Comparison of ENCODE assay signal across 27 cellular contexts in genomic region chr10:57145548-57145947, GRCh38.
A peak's percentile ranks its signal among the peaks of the same experiment; 100 is the strongest.
DNase-seq lines count a peak whose midpoint lies in the region; ATAC-seq, FAIRE-seq and TF ChIP-seq lines count a peak whose summit lies in the region.
"Had no signal": no experiment of that assay in that cellular context is flagged by ENCODE, and none has a peak within 500 bp of the region (broad histone marks: within the 10 kb centered on the region; RNA-seq: fewer than 3 reads in every experiment).

No MANE protein-coding gene starts in this region.

- CTCF ChIA-PET in HepG2 (lab: Yijun Ruan, JAX; ENCODE audit: low intra/inter-chr PET ratio, low total read pairs) = no interaction called here

- in situ Hi-C loops in HepG2 (cut with HindIII; ENCODE audit: extremely low pct_ligation_motif_present, low pct_unique_long_range_greater_than_20kb) = no loop called here

- DNase-seq in NCI-H1694 treated with DMSO at 0.1 percent for 48 hours (lab: John Stamatoyannopoulos, UW) = no peak
- no peak for DNase-seq in D341Med (ENCODE audit: low spot score)
- DNase-seq in HepG2 (ENCODE audit: low spot score) = no peak
- no peak for DNase-seq in NCI-H1092 (lab: John Stamatoyannopoulos, UW)
- DNase-seq: activated CD4-positive, alpha-beta T cell treated with anti-CD3 and anti-CD28 coated beads, Interleukin-2, amount 50 U/mL, for 48 hours; activated effector memory CD4-positive, alpha-beta T cell treated with anti-CD3 and anti-CD28 coated beads, Interleukin-2, amount 50 U/mL, for 16 hours; activated naive CD8-positive, alpha-beta T cell treated with anti-CD3 and anti-CD28 coated beads, Interleukin-2, amount 50 U/mL, for 24 hours; C1 segment of cervical spinal cord; GOT3; heart left ventricle; KBM-7; naive thymus-derived CD4-positive, alpha-beta T cell; NCI-H1694; NCI-H82; OCI-M1; stimulated activated CD4-positive, alpha-beta T cell treated with anti-CD3 and anti-CD28 coated beads, Interleukin-2, amount 100 ng/mL, for 48 hours; stimulated activated naive CD4-positive, alpha-beta T cell treated with Interleukin-2 at 50 U/mL for 16 hours; T1000 had no signal

- TF ChIP-seq EP300 in HepG2 (IDR thresholded peaks at IDR 0.05; ENCODE audit: low read depth in 2 of 2, low read length in 2 of 2) = no peak
- TF ChIP-seq EP300 in HepG2 (CRISPR knock-in tag; IDR thresholded peaks at IDR 0.05; ENCODE audit: borderline replicate concordance) = no peak

- H3K27ac ChIP-seq in HepG2 (ENCODE audit: extremely low read length, insufficient read depth, low read length) = no peak overlapping the region
- H3K27ac ChIP-seq: epithelial cell of prostate, heart left ventricle, thoracic aorta had no signal

- FAIRE-seq in HepG2 (lab: Jason Lieb, UNC) = no peak
- FAIRE-seq: GM18507 had no signal

- H3K4me1 ChIP-seq in HepG2 (ENCODE audit: insufficient read depth, low read length) = no peaks in the 10 kb centered on the region
- H3K4me1 ChIP-seq: heart left ventricle had no signal

- no peak for TF ChIP-seq POLR2A in HepG2 (IDR thresholded peaks at IDR 0.05; ENCODE audit: insufficient read depth in 1 of 2, low read depth in 2 of 2, low read length in 2 of 2)

- H3K9me3 ChIP-seq in HepG2 (ENCODE audit: low read length) = peaks cover 5% of the 10 kb centered on the region
- H3K9me3 ChIP-seq: heart left ventricle, thoracic aorta had no signal

- H3K9ac ChIP-seq in HepG2 (ENCODE audit: insufficient read depth, low read depth, low read length) = no peak overlapping the region

- no TSS peak for BruUV-seq in HepG2 (replicated peaks; lab: Mats Ljungman, UMichigan)

- no peak overlapping the region for H2AFZ ChIP-seq in HepG2 (ENCODE audit: low read length)

- intact Hi-C loops in HepG2 (cut with micrococcal nuclease; ENCODE audit: unreplicated experiment) = no loop called here

- no peak overlapping the region for H3K4me2 ChIP-seq in HepG2 (ENCODE audit: low read depth, low read length)

- no peak for TF ChIP-seq CTCF in HepG2 (CRISPR knock-in tag; IDR thresholded peaks at IDR 0.05)

- peak; percentile 63 for ATAC-seq in GM18907 (IDR thresholded peaks at IDR 0.05; ENCODE audit: unreplicated experiment)
- ATAC-seq in GM21717 (IDR thresholded peaks at IDR 0.05; ENCODE audit: unreplicated experiment) = peak; percentile 78
- peak; percentile 82 for ATAC-seq in HG02981 (IDR thresholded peaks at IDR 0.05; ENCODE audit: unreplicated experiment)
- peak; percentile 71 for ATAC-seq in HG03571 (IDR thresholded peaks at IDR 0.05; ENCODE audit: unreplicated experiment)
- no peak for ATAC-seq in HepG2
- ATAC-seq: activated naive CD8-positive, alpha-beta T cell treated with anti-CD3 and anti-CD28 coated beads, Interleukin-2, amount 50 U/mL, for 24 hours; heart left ventricle; left lobe of liver; naive thymus-derived CD4-positive, alpha-beta T cell; WTC11 had no signal

- no peak for TF ChIP-seq RAD21 in HepG2 (CRISPR knock-in tag; IDR thresholded peaks at IDR 0.05)

- no peaks in the 10 kb centered on the region for H3K27me3 ChIP-seq in HepG2 (ENCODE audit: control insufficient read depth in 1 of 2, insufficient read depth in 2 of 2, low read length in 2 of 2)
- H3K27me3 ChIP-seq: heart left ventricle had no signal

- no peak overlapping the region for H3K4me3 ChIP-seq in HepG2 (replicated peaks in 1 of 3; ENCODE audit: insufficient read depth in 1 of 3, low read depth in 2 of 3, low read length in 3 of 3)
- H3K4me3 ChIP-seq: heart left ventricle, thoracic aorta had no signal

- POLR2A ChIA-PET in HepG2 (lab: Yijun Ruan, JAX) = no interaction called here

- no peaks in the 10 kb centered on the region for H3K79me2 ChIP-seq in HepG2 (ENCODE audit: insufficient read depth, low read length)

- H4K20me1 ChIP-seq in HepG2 (ENCODE audit: insufficient read depth, low read length) = no peaks in the 10 kb centered on the region

- H3K36me3 ChIP-seq in HepG2 (replicated peaks in 1 of 2; ENCODE audit: control insufficient read depth in 1 of 2, insufficient read depth in 2 of 2, low read length in 2 of 2) = no peaks in the 10 kb centered on the region
- H3K36me3 ChIP-seq: heart left ventricle, thoracic aorta had no signal

TF ChIP-seq in HepG2, 621 proteins besides CTCF, POLR2A, EP300 and RAD21:
- TF ChIP-seq MAF1 (CRISPR knock-in tag; IDR thresholded peaks at IDR 0.05; ENCODE audit: borderline replicate concordance) (no peak), MIXL1 (CRISPR knock-in tag; IDR thresholded peaks at IDR 0.05) (no peak), HMG20B (CRISPR knock-in tag; conservative IDR thresholded peaks at IDR 0.05) (no peak), HNRNPH1 (optimal IDR thresholded peaks at IDR 0.05; ENCODE audit: low read depth, low read length) (no peak)
TF ChIP-seq in HepG2: peak in this region for 0.
